1 cellular context compared by ENCODE assay signal in genomic region chr19:13796301-13797057, GRCh38.
TF ChIP-seq lines count a peak whose summit lies in the region.

No MANE protein-coding gene starts in this region.

TF ChIP-seq in GM23338, 12 proteins besides CTCF, POLR2A, EP300 and RAD21 (continued from another document):
- TF ChIP-seq ZNF462 (CRISPR knock-in tag; IDR thresholded peaks at IDR 0.05) (no peak), NANOG (IDR thresholded peaks at IDR 0.05; ENCODE audit: borderline replicate concordance) (no peak)
